Comparison of ENCODE assay signal across 8 cellular contexts in genomic region chr7:28179081-28180030, GRCh38. TPM values are rescaled to one million over a fixed set of nuclear protein-coding genes. Genes with fewer than 3 reads are reported as not detected.
DNase-seq lines count a peak whose midpoint lies in the region; ATAC-seq and TF ChIP-seq lines count a peak whose summit lies in the region.

No MANE protein-coding gene starts in this region.

- no peaks in the 10 kb centered on the region for H3K9me3 ChIP-seq in HUES48 (ENCODE audit: control insufficient read depth, insufficient read depth, low read length)
- H3K9me3 ChIP-seq in SK-N-SH, result no peaks in the 10 kb centered on the region
- H3K9me3 ChIP-seq in heart right ventricle, result no peaks in the 10 kb centered on the region

- H3K4me3 Mint-ChIP-seq in activated naive CD8-positive, alpha-beta T cell, result peak overlapping the region; percentile 84

- peak overlapping the region; percentile 72 for H3K27ac Mint-ChIP-seq in activated naive CD8-positive, alpha-beta T cell

- peak in 1 of 2 experiments; percentile 43; a peak in 1 of 4 replicates for TF ChIP-seq EP300 in SK-N-SH (IDR thresholded peaks at IDR 0.05; ENCODE audit: borderline replicate concordance in 1 of 2, low read depth in 1 of 2, low read length in 1 of 2)

- H3K9ac ChIP-seq in HUES48 (ENCODE audit: low read depth, low read length), result no peak overlapping the region
- H3K9ac ChIP-seq in SK-N-SH, result peak overlapping the region; percentile 62

- POLR2A ChIA-PET in SK-N-SH (lab: Yijun Ruan, JAX), result interaction anchor here (0.5 kb wide), 1 partner anchor 21 kb away, joined by 3 read pairs; no protein-coding TSS in a partner anchor

- no peaks in the 10 kb centered on the region for H3K9me2 ChIP-seq in SK-N-SH

- peak overlapping the region; percentile 76 for H2AFZ ChIP-seq in SK-N-SH (ENCODE audit: low read depth)

- no peak overlapping the region for H3K27ac ChIP-seq in HUES48 (ENCODE audit: low read depth, low read length)
- H3K27ac ChIP-seq in SK-N-SH (ENCODE audit: low read depth in 2 of 2, low read length in 1 of 2), result no peak overlapping the region; a peak in 1 of 4 replicates
- H3K27ac ChIP-seq in heart right ventricle, result peak overlapping the region; percentile 85 to 93 (median 89)

- H3K4me3 ChIP-seq in HUES48 (ENCODE audit: low read depth, low read length), result peak overlapping the region; percentile 62
- H3K4me3 ChIP-seq in SK-N-SH (ENCODE audit: low read depth in 2 of 2, low read length in 1 of 2), result peak overlapping the region; percentile 69 to 74
- H3K4me3 ChIP-seq in heart right ventricle, result peak overlapping the region; percentile 38 to 81 (median 71)

- CTCF ChIA-PET in SK-N-SH (lab: Yijun Ruan, JAX), result interaction anchor here (0.5 to 1.4 kb wide), 5 partner anchors 10 to 102 kb away, joined by 3 to 5 read pairs (median 3); no protein-coding TSS in a partner anchor

- no peaks in the 10 kb centered on the region for H3K27me3 Mint-ChIP-seq in activated naive CD8-positive, alpha-beta T cell

- H3K4me1 Mint-ChIP-seq in activated naive CD8-positive, alpha-beta T cell (ENCODE audit: low read depth), result peaks cover 19% of the 10 kb centered on the region

- no peaks in the 10 kb centered on the region for H3K9me3 Mint-ChIP-seq in activated naive CD8-positive, alpha-beta T cell (ENCODE audit: low read depth)

- ATAC-seq in GM21367 (IDR thresholded peaks at IDR 0.05; ENCODE audit: unreplicated experiment) (peak; percentile 78), heart right ventricle (peak; percentile 56 to 83 (median 75))

- no peak for TF ChIP-seq RAD21 in SK-N-SH (IDR thresholded peaks at IDR 0.05; ENCODE audit: low read length)

- H3K36me3 Mint-ChIP-seq in activated naive CD8-positive, alpha-beta T cell, result no peaks in the 10 kb centered on the region

- DNase-seq in COLO829 (ENCODE audit: low spot score), result peak; percentile 42
- peak; percentile 96 for DNase-seq in SK-N-SH
- DNase-seq in heart right ventricle, result peak; percentile 79 to 83
- DNase-seq in posterior cingulate gyrus, result peak; percentile 45 to 94 (median 70)
- peak; percentile 71 for DNase-seq in ureter (ENCODE audit: low spot score)

- peak overlapping the region; percentile 95 for H3K4me2 ChIP-seq in SK-N-SH

- intact Hi-C loops in heart right ventricle (cut with DNase I), result loop anchor here in 7 of 10 donors (5.0 to 10.0 kb wide), 5 partner anchors 72 to 95 kb away; no protein-coding TSS in a partner anchor
- intact Hi-C loops in posterior cingulate gyrus (cut with DNase I), result loop anchor here (5.0 kb wide), 2 partner anchors 37 to 93 kb away; no protein-coding TSS in a partner anchor

- TF ChIP-seq CTCF in SK-N-SH (IDR thresholded peaks at IDR 0.05) (no peak), heart right ventricle (IDR thresholded peaks at IDR 0.05) (no peak)

- WGBS in SK-N-SH (ENCODE audit: low lambda C conversion rate), result 47% methylated on average over 20 of the region's 97 CpGs
- WGBS in heart right ventricle, 2 donors, result 1 to 2% methylated on average over 58 to 94 of the region's 97 CpGs

- H3K27me3 ChIP-seq in HUES48 (ENCODE audit: control insufficient read depth, insufficient read depth, low read length), result peaks cover 10% of the 10 kb centered on the region; the same call in 1 of the 2 replicates
- H3K27me3 ChIP-seq in SK-N-SH (ENCODE audit: insufficient read depth), result no peaks in the 10 kb centered on the region
- no peaks in the 10 kb centered on the region for H3K27me3 ChIP-seq in heart right ventricle

- H4K20me1 ChIP-seq in SK-N-SH (ENCODE audit: insufficient read depth), result no peaks in the 10 kb centered on the region

- H3K79me2 ChIP-seq in SK-N-SH (ENCODE audit: insufficient read depth), result peaks cover 14% of the 10 kb centered on the region

- H3K4me1 ChIP-seq in HUES48 (ENCODE audit: control insufficient read depth, insufficient read depth, low read length) (peaks cover 53% of the 10 kb centered on the region), SK-N-SH (ENCODE audit: control insufficient read depth in 1 of 2, insufficient read depth in 2 of 2, low read depth in 1 of 2, low read length in 1 of 2) (peaks cover 7 to 16% of the 10 kb centered on the region in 2 experiments; a peak in 3 of 4 replicates), heart right ventricle (peaks cover 0 to 68% (median 44%) of the 10 kb centered on the region in 9 donors)

- no peaks in the 10 kb centered on the region for H3K36me3 ChIP-seq in HUES48 (ENCODE audit: control insufficient read depth, insufficient read depth, low read length)
- no peaks in the 10 kb centered on the region for H3K36me3 ChIP-seq in SK-N-SH (replicated peaks in 1 of 2; ENCODE audit: control insufficient read depth in 1 of 2, insufficient read depth in 2 of 2, low read length in 1 of 2)
- no peaks in the 10 kb centered on the region for H3K36me3 ChIP-seq in heart right ventricle

- peaks cover 20% of the 10 kb centered on the region for H3F3A ChIP-seq in SK-N-SH (replicated peaks; ENCODE audit: insufficient read depth)

TF ChIP-seq in SK-N-SH, 30 proteins besides CTCF, POLR2A, EP300 and RAD21:
- peak; percentile 65; the same call in 1 of the 2 replicates for TF ChIP-seq MXI1 (IDR thresholded peaks at IDR 0.05; ENCODE audit: low read depth, low read length)
- 0 out of 2 replicates have a peak, but pooled peaks have one; percentile 14 for TF ChIP-seq MAX (IDR thresholded peaks at IDR 0.05; ENCODE audit: low read depth)
- no peak for TF ChIP-seq TAF1 (IDR thresholded peaks at IDR 0.05; ENCODE audit: borderline replicate concordance, low read depth, low read length)
- peak; percentile 5; the same call in 1 of the 2 replicates for TF ChIP-seq PBX3 (IDR thresholded peaks at IDR 0.05)
- no peak for TF ChIP-seq ELF1 (IDR thresholded peaks at IDR 0.05)
- TF ChIP-seq FOXM1 (IDR thresholded peaks at IDR 0.05; ENCODE audit: low read depth), result no peak
- TF ChIP-seq JUND (IDR thresholded peaks at IDR 0.05), result no peak
- 0 out of 2 replicates have a peak, but pooled peaks have one; percentile 39 for TF ChIP-seq YY1 (IDR thresholded peaks at IDR 0.05; ENCODE audit: low read depth)

RNA-seq across cellular contexts. Expression of gene JAZF1, which starts 1.2 kb away (rescaled TPM):
- polyA plus RNA-seq in SK-N-SH (2012; rRNA removed) (1.3 and 1.7 TPM in 2 replicates), heart right ventricle (10 to 100 TPM in 1 of 2 donors, 1 to 10 TPM in 1; 6.9 to 14.1 TPM)
- polyA plus RNA-seq in SK-N-SH (2012; cell fraction: cytosol; rRNA removed), result 3.0 and 3.5 TPM in 2 replicates
- polyA plus RNA-seq in SK-N-SH (2012; cell fraction: nucleus; rRNA removed), result 1.6 and 2.2 TPM in 2 replicates
- total RNA-seq in heart right ventricle (10 to 100 TPM; 22.3 to 42.3 (median 32.9) TPM), ureter (16.1 TPM)

Comparison
In these comparisons a context has a peak if more than half of its experiments do, and no peak if none do; other contexts are left out.
1. DNase-seq: peak in every context shown above with its lines; median percentile 96 in SK-N-SH; 81 in heart right ventricle; 71 in ureter; 70 in posterior cingulate gyrus; 42 in COLO829.
2. H3K27ac ChIP-seq: peak in heart right ventricle (10 of 10); none in HUES48 (single experiment) and SK-N-SH (0 of 2).
3. Peak in every context shown above with its lines, with median percentiles within 50 percentile points of each other: H3K4me3 ChIP-seq.